Comparison of ENCODE assay signal across 8 cellular contexts in the genomic region with DNA sequence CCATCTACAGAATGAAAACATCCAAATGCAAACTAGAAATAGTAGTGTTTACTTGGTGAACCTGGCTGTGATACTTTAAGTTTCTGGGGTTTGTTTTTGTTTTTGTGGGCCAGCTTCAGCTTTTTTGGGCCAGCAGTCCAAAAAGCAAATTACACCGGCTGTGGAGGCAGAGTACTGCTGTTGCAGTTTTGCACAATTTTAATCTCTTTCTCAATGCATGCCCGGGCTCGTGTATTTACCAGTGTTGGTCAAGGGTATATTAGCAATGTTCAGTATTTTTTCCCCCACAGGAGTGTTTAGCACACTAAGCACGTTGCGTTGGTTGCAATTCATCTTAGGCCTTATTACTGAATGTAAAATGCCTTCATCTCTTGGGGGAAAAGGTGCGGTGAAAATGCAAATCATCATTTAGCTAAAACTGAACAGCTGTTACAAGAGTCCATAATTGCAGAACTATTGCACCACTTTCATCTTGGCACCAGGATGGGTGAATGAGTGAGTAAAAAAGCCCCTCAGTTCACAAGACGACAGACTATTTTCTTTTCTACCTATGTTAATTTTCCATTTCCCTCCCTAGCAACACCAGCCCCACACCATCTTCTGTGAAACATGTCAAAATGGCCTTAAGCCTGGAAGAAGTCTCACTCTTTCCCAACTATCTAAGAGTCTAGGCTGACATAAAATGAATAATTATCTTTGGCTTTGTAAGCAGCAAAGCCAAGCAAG. TPM values are rescaled to one million over a fixed set of nuclear protein-coding genes. Genes with fewer than 3 reads are reported as not detected.
DNase-seq lines count a peak whose midpoint lies in the region; ATAC-seq and TF ChIP-seq lines count a peak whose summit lies in the region.

No MANE protein-coding gene starts in this region.

- no peak for ATAC-seq in activated T-cell treated with anti-CD3 and anti-CD28 coated beads, Interleukin-2, amount 50 U/mL, for 4 hours
- ATAC-seq in HG03342 (IDR thresholded peaks at IDR 0.05; ENCODE audit: unreplicated experiment): no peak

- DNase-seq in activated T-cell treated with anti-CD3 and anti-CD28 coated beads, Interleukin-2, amount 50 U/mL, for 4 hours: no peak
- no peak for DNase-seq in activated T-cell treated with anti-CD3 and anti-CD28 coated beads, Interleukin-2, amount 50 U/mL, for 1 hour
- DNase-seq in epithelial cell of esophagus (ENCODE audit: low read depth) (peak; percentile 67), posterior cingulate gyrus (no peak)
- no peak for DNase-seq in stimulated activated naive CD4-positive, alpha-beta T cell treated with Interleukin-2 at 50 U/mL for 16 hours (lab: John Stamatoyannopoulos, UW)

- H3K27me3 Mint-ChIP-seq in activated T-cell treated with anti-CD3 and anti-CD28 coated beads, Interleukin-2, amount 50 U/mL, for 4 hours (ENCODE audit: low read depth): no peaks in the 10 kb centered on the region

- peak overlapping the region; percentile 95 for H2AFZ ChIP-seq in neuron (ENCODE audit: low read depth, low read length)

- H3K4me1 ChIP-seq in neuron (ENCODE audit: insufficient read depth, low read length): peaks cover 13% of the 10 kb centered on the region

- H3K9me3 ChIP-seq in neuron (ENCODE audit: low read length): no peaks in the 10 kb centered on the region

- TF ChIP-seq CTCF in epithelial cell of esophagus (IDR thresholded peaks at IDR 0.05; ENCODE audit: insufficient read depth, low read depth, low read length, missing control alignments): no peak

- H3K4me3 ChIP-seq in epithelial cell of esophagus (ENCODE audit: low read length) (peak overlapping the region; percentile 83), neuron (ENCODE audit: low read length) (peak overlapping the region; percentile 95)

- H3K4me1 Mint-ChIP-seq in activated T-cell treated with anti-CD3 and anti-CD28 coated beads, Interleukin-2, amount 50 U/mL, for 4 hours (ENCODE audit: low read depth): peaks cover 50% of the 10 kb centered on the region

- no peaks in the 10 kb centered on the region for H3K27me3 ChIP-seq in neuron (ENCODE audit: insufficient read depth, low read length)

- peak overlapping the region; percentile 95 for H3K4me3 Mint-ChIP-seq in activated T-cell treated with anti-CD3 and anti-CD28 coated beads, Interleukin-2, amount 50 U/mL, for 4 hours

- TF ChIP-seq POLR2A in Raji (IDR thresholded peaks at IDR 0.05; ENCODE audit: insufficient read depth, low read depth, low read length): peak; percentile 26; the same call in 1 of the 2 replicates

- intact Hi-C loops in posterior cingulate gyrus (cut with DNase I): loop anchor here (2.0 kb wide), 1 partner anchor 42 kb away; the partner anchor contains the start of gene MRPL1

- H3K9me3 Mint-ChIP-seq in activated T-cell treated with anti-CD3 and anti-CD28 coated beads, Interleukin-2, amount 50 U/mL, for 4 hours: no peaks in the 10 kb centered on the region

- H3K36me3 ChIP-seq in neuron (ENCODE audit: insufficient read depth, low read length): no peaks in the 10 kb centered on the region

- H3K36me3 Mint-ChIP-seq in activated T-cell treated with anti-CD3 and anti-CD28 coated beads, Interleukin-2, amount 50 U/mL, for 4 hours (ENCODE audit: insufficient read depth): peaks cover 1% of the 10 kb centered on the region

RNA-seq across cellular contexts. Expression of gene CNOT6L, which starts 1.8 kb away (rescaled TPM):
- total RNA-seq in activated T-cell treated with anti-CD3 and anti-CD28 coated beads, Interleukin-2, amount 50 U/mL, for 4 hours: 10 to 100 TPM; 52.2 to 59.1 (median 56.5) TPM

RNA-seq across cellular contexts. Expression of gene MRPL1, which starts 41.6 kb away (rescaled TPM):
- 100 to 1,000 TPM in 1 of 3 donors, 10 to 100 TPM in 2; 90.1 to 111 (median 98.0) TPM for total RNA-seq in activated T-cell treated with anti-CD3 and anti-CD28 coated beads, Interleukin-2, amount 50 U/mL, for 4 hours
